Comparison of ENCODE assay signal across 23 cellular contexts in the genomic region with DNA sequence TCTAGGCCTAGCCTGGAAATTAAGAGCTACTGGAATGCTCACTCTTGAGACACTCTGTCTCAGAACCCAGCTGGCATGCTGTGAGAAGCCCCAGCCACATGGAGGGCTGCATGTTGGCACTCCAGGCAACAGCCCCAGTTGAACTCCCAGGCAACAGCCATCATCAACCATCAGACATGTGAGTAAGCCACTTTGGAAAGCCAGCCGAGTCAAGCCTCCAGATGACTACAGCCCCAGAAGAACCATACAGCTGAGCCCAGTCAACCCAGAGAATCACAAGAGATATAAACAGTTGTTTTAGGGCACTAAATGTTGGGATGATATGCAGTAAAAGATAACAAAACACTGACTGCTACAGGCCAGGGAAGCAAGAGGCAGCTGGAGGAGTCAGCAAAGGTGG.
"Had no signal": no experiment of that assay in that cellular context is flagged by ENCODE, and none has a peak within 500 bp of the region (broad histone marks: within the 10 kb centered on the region; RNA-seq: fewer than 3 reads in every experiment).

No MANE protein-coding gene starts in this region.

- H3K27me3 ChIP-seq: dorsolateral prefrontal cortex, esophagus muscularis mucosa, gastroesophageal sphincter, heart left ventricle, hepatocyte, left lung had no signal

- H3K27ac ChIP-seq: coronary artery, dorsolateral prefrontal cortex, esophagus muscularis mucosa, foreskin keratinocyte, gastroesophageal sphincter, heart left ventricle, hepatocyte, left lung, lower lobe of right lung had no signal

- FAIRE-seq: colon, endothelial cell of umbilical vein, frontal cortex had no signal

- H3K4me3 ChIP-seq: coronary artery, dorsolateral prefrontal cortex, esophagus muscularis mucosa, gastroesophageal sphincter, heart left ventricle, hepatocyte, left lung, lower lobe of right lung, mucosa of descending colon had no signal

- H3K4me2 ChIP-seq: hepatocyte had no signal

- H2AFZ ChIP-seq: hepatocyte had no signal

- H3K79me2 ChIP-seq: hepatocyte had no signal

- H3K36me3 ChIP-seq: esophagus muscularis mucosa, gastroesophageal sphincter, heart left ventricle, left lung, lower lobe of right lung had no signal

- H3K9me3 ChIP-seq: gastroesophageal sphincter, left lung, lower lobe of right lung, mucosa of descending colon had no signal

- ATAC-seq: foreskin keratinocyte, gastroesophageal sphincter, heart left ventricle, left cardiac atrium, left lung, left ventricle myocardium superior, lower lobe of right lung, mucosa of descending colon had no signal

- H3K4me1 ChIP-seq: esophagus muscularis mucosa, foreskin keratinocyte, gastroesophageal sphincter, heart left ventricle, left lung, lower lobe of right lung had no signal

- DNase-seq: dermis blood vessel endothelial cell; dorsolateral prefrontal cortex; effector CD4-positive, alpha-beta T cell; effector memory CD4-positive, alpha-beta T cell; foreskin keratinocyte; heart left ventricle; hypothalamus; immature natural killer cell; islet precursor cell; left cardiac atrium; left lung; left ventricle myocardium superior; lower lobe of right lung; mesenchymal stem cell; mucosa of descending colon; naive B cell had no signal
